Comparison of ENCODE assay signal across 21 cellular contexts in the genomic region with DNA sequence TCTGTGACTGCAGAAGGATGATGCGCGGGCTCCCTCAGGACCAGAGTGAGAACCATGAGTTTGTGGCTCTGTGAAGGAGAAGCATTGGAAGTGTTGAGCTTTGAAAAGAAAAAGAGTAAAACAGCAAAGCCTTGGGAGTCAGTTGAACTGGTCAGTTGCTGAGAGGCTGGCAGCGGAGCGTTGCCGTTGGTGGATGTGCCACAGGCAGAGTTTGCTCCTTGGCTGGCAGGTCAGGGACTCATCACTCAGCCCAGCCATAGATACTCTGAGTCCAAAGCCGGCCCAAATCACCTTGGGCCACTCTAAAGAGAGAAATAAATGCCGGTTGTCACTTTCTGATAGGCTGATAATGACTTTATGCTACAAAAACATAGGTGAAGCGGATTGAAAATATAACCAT.
"Had no signal": no experiment of that assay in that cellular context is flagged by ENCODE, and none has a peak within 500 bp of the region (broad histone marks: within the 10 kb centered on the region; RNA-seq: fewer than 3 reads in every experiment).

No MANE protein-coding gene starts in this region.

- H3K4me3 ChIP-seq: K562 had no signal

- H3K27ac Mint-ChIP-seq: IgD-negative memory B cell had no signal

- H3K36me3 Mint-ChIP-seq: IgD-negative memory B cell had no signal

- H3K4me3 Mint-ChIP-seq: IgD-negative memory B cell had no signal

- ATAC-seq: K562 had no signal

- H3K27ac ChIP-seq: HL-60, KMS-11 had no signal

- H3K9me3 ChIP-seq: SK-N-SH had no signal

- DNase-seq: Kasumi-1, MV-4-11, NCI-H1048, NCI-H1105, NCI-H1417, NCI-H1436 treated with DMSO at 0.1 percent for 48 hours, NCI-H1694, NCI-H187 treated with DMSO at 0.1 percent for 48 hours, NCI-H2029 treated with DMSO at 0.1 percent for 48 hours, NCI-H2171 treated with DMSO at 0.1 percent for 48 hours, NCI-H345, NCI-H524, NCI-H526 treated with DMSO at 0.1 percent for 48 hours, NCI-H774, Right ventricle myocardium superior, RPMI8226, SK-N-SH had no signal

- H3K9me3 Mint-ChIP-seq: IgD-negative memory B cell had no signal

- H3K27me3 Mint-ChIP-seq: IgD-negative memory B cell had no signal
